In genomic region chr10:28722065-28722803, GRCh38 we compare ENCODE assay signal across 8 cellular contexts. TPM values are rescaled to one million over a fixed set of nuclear protein-coding genes. Genes with fewer than 3 reads are reported as not detected.
DNase-seq lines count a peak whose midpoint lies in the region; ATAC-seq, FAIRE-seq and TF ChIP-seq lines count a peak whose summit lies in the region.

No MANE protein-coding gene starts in this region.

- no peaks in the 10 kb centered on the region for H3K9me3 Mint-ChIP-seq in CD8-positive, alpha-beta T cell

- CTCF ChIA-PET in CD8-positive, alpha-beta T cell (lab: Charles Lee) = interaction anchor here (0.8 kb wide), 1 partner anchor 58 kb away, joined by 3 read pairs; no protein-coding TSS in a partner anchor

- H3K36me3 Mint-ChIP-seq in CD8-positive, alpha-beta T cell = no peaks in the 10 kb centered on the region

- H3K36me3 ChIP-seq in CD8-positive, alpha-beta T cell (ENCODE audit: insufficient read depth, low read length) = no peaks in the 10 kb centered on the region
- H3K36me3 ChIP-seq in bronchial epithelial cell (ENCODE audit: control insufficient read depth, insufficient read depth, low read length) (no peaks in the 10 kb centered on the region), colonic mucosa (no peaks in the 10 kb centered on the region)

- POLR2A ChIA-PET in CD8-positive, alpha-beta T cell (lab: Charles Lee) = no interaction called here

- H3K4me1 ChIP-seq in CD8-positive, alpha-beta T cell (ENCODE audit: insufficient read depth, low read length) = no peaks in the 10 kb centered on the region
- H3K4me1 ChIP-seq in colonic mucosa = no peaks in the 10 kb centered on the region

- intact Hi-C loops in CD8-positive, alpha-beta T cell (cut with DNase I, micrococcal nuclease) = no loop called here
- intact Hi-C loops in colonic mucosa (cut with DNase I) = no loop called here

- FAIRE-seq in bronchial epithelial cell (lab: Jason Lieb, UNC) = no peak

- no peak overlapping the region for H3K27ac ChIP-seq in CD8-positive, alpha-beta T cell (ENCODE audit: low read depth, low read length)
- no peak overlapping the region for H3K27ac ChIP-seq in colonic mucosa

- H3K27me3 ChIP-seq in CD8-positive, alpha-beta T cell (ENCODE audit: insufficient read depth, low read length) = no peaks in the 10 kb centered on the region
- no peaks in the 10 kb centered on the region for H3K27me3 ChIP-seq in bronchial epithelial cell (ENCODE audit: control insufficient read depth, insufficient read depth, low read length)
- peaks cover 13% of the 10 kb centered on the region for H3K27me3 ChIP-seq in colonic mucosa

- no peak for TF ChIP-seq CTCF in CD8-positive, alpha-beta T cell (IDR thresholded peaks at IDR 0.05)
- TF ChIP-seq CTCF in bronchial epithelial cell (IDR thresholded peaks at IDR 0.05; ENCODE audit: insufficient read depth, low read length, severe bottlenecking) (no peak), colonic mucosa (IDR thresholded peaks at IDR 0.05) (no peak)

- ATAC-seq in CD8-positive, alpha-beta T cell = no peak
- ATAC-seq in HG02759 (IDR thresholded peaks at IDR 0.05; ENCODE audit: unreplicated experiment) = no peak

- H3K27ac Mint-ChIP-seq in CD8-positive, alpha-beta T cell = no peak overlapping the region

- peaks cover 5% of the 10 kb centered on the region for H3K4me1 Mint-ChIP-seq in CD8-positive, alpha-beta T cell (ENCODE audit: low read depth)

- DNase-seq in CD8-positive, alpha-beta T cell = no peak
- DNase-seq in NCI-H1092 treated with DMSO at 0.1 percent for 48 hours (lab: John Stamatoyannopoulos, UW) (peak; percentile 70), bronchial epithelial cell (ENCODE audit: low read depth) (no peak), kidney glomerular epithelial cell (lab: John Stamatoyannopoulos, UW) (peak; percentile 16), colonic mucosa (no peak), SW 1271 (lab: John Stamatoyannopoulos, UW) (no peak)
- peak; percentile 23 for DNase-seq in stimulated activated CD8-positive, alpha-beta memory T cell treated with anti-CD3 and anti-CD28 coated beads, Interleukin-4, amount 100 ng/mL, for 48 hours

- peaks cover 41% of the 10 kb centered on the region for H3K27me3 Mint-ChIP-seq in CD8-positive, alpha-beta T cell (ENCODE audit: low read depth)

- no peak overlapping the region for H3K4me3 ChIP-seq in CD8-positive, alpha-beta T cell (ENCODE audit: low read depth, low read length)
- H3K4me3 ChIP-seq in bronchial epithelial cell (ENCODE audit: low read depth, low read length) (peak overlapping the region; percentile 34), colonic mucosa (no peak overlapping the region)

- H3K4me3 Mint-ChIP-seq in CD8-positive, alpha-beta T cell = peak overlapping the region; percentile 29

- no peak overlapping the region for H3K9ac ChIP-seq in colonic mucosa (ENCODE audit: low read depth in 2 of 2, low read length in 2 of 2)

- H3K9me3 ChIP-seq in CD8-positive, alpha-beta T cell (ENCODE audit: low read length) = no peaks in the 10 kb centered on the region
- no peaks in the 10 kb centered on the region for H3K9me3 ChIP-seq in colonic mucosa

RNA-seq across cellular contexts. Expression of gene BAMBI, which starts 44.9 kb away (rescaled TPM):
- total RNA-seq in CD8-positive, alpha-beta T cell = 1 to 10 TPM; 3.5 to 3.6 TPM
- total RNA-seq in bronchial epithelial cell (8.7 and 28.5 TPM in 2 replicates), colonic mucosa (1 to 10 TPM; 3.1 to 4.6 TPM)

Comparison
In these comparisons a context has a peak if more than half of its experiments do, and no peak if none do; other contexts are left out.
1. DNase-seq: peak in NCI-H1092 treated with DMSO at 0.1 percent for 48 hours (single experiment), kidney glomerular epithelial cell (single experiment) and stimulated activated CD8-positive, alpha-beta memory T cell treated with anti-CD3 and anti-CD28 coated beads, Interleukin-4, amount 100 ng/mL, for 48 hours (single experiment); none in CD8-positive, alpha-beta T cell (0 of 7), bronchial epithelial cell (single experiment), colonic mucosa (single experiment) and SW 1271 (0 of 2).